ENCODE assay signal across 1 cellular context in the genomic region with DNA sequence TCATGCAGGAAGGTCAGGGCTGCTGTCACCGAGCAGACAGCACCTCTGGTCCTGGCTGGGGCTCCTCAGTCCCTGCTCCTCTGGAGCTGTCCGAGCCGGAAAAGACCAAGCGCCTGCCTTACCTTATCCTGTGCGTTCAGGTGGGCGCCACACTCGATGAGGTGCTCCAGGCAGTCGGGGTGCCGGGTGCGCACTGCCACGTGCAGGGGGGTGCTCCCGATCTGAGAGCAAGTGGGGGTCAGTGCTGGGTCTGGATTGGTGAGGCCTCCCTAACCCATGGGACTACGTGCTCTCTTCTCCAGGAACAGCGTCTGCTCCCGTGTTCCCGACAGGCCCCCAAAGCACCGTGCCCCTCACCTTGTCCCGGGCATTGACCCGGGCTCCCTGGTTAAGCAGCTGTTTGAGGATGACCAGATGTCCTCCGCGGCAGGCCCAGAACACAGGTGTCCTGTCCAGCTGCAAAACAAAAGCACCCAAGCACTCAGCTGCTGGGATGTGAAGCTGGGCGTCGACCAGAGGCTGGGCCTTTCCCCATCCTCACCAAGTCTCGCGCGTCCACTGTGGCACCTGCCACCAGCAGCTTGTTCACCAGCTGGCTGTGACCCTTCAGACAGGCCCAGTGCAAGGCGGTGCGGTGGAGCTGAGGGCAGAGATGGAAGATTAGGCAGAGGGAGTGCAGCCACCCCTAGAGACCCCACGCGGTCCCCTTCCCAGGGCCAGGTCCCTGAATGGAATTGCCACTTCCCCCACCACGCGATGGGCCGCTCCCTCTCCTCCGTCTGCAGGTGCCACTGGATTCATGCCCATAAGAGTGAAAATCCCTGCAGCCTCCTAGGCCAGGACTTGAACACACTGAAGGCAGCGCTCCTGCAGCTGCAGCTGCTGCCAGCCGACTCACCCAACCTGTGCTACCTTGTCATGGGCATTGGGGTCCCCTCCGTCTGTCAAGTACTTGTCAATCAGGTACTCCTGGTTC.
TF ChIP-seq lines count a peak whose summit lies in the region.

No MANE protein-coding gene starts in this region.

TF ChIP-seq in HepG2, 621 proteins besides CTCF, POLR2A, EP300 and RAD21 (continued from another document and continues in another):
- TF ChIP-seq, protein P1, sequence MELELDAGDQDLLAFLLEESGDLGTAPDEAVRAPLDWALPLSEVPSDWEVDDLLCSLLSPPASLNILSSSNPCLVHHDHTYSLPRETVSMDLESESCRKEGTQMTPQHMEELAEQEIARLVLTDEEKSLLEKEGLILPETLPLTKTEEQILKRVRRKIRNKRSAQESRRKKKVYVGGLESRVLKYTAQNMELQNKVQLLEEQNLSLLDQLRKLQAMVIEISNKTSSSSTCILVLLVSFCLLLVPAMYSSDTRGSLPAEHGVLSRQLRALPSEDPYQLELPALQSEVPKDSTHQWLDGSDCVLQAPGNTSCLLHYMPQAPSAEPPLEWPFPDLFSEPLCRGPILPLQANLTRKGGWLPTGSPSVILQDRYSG (CRISPR knock-in tag; IDR thresholded peaks at IDR 0.05) = no peak
- TF ChIP-seq FOXC1 (CRISPR knock-in tag; IDR thresholded peaks at IDR 0.05; ENCODE audit: borderline replicate concordance) (no peak), TBP (CRISPR knock-in tag; IDR thresholded peaks at IDR 0.05) (no peak), ZNF546 (CRISPR knock-in tag; conservative IDR thresholded peaks at IDR 0.05) (no peak), ZBTB7B (CRISPR knock-in tag; IDR thresholded peaks at IDR 0.05) (no peak), ZMYM4 (CRISPR knock-in tag; IDR thresholded peaks at IDR 0.05) (no peak), GATAD1 (CRISPR knock-in tag; IDR thresholded peaks at IDR 0.05) (no peak), RXRB (CRISPR knock-in tag; IDR thresholded peaks at IDR 0.05; ENCODE audit: borderline replicate concordance) (no peak), HCFC1 (IDR thresholded peaks at IDR 0.05; ENCODE audit: low read depth, low read length) (no peak), AGO2 (optimal IDR thresholded peaks at IDR 0.05; ENCODE audit: low read depth, low read length) (peak; percentile 82), ZFP90 (CRISPR knock-in tag; IDR thresholded peaks at IDR 0.05; ENCODE audit: borderline replicate concordance) (no peak), FUBP1 (CRISPR knock-in tag; IDR thresholded peaks at IDR 0.05; ENCODE audit: borderline replicate concordance) (no peak), ZHX2 (IDR thresholded peaks at IDR 0.05; ENCODE audit: low read depth) (no peak), ZHX2 (CRISPR knock-in tag; IDR thresholded peaks at IDR 0.05; ENCODE audit: borderline replicate concordance) (no peak), SAP130 (CRISPR knock-in tag; IDR thresholded peaks at IDR 0.05; ENCODE audit: low read depth) (no peak), PRMT3 (CRISPR knock-in tag; IDR thresholded peaks at IDR 0.05; ENCODE audit: borderline replicate concordance, low read depth) (no peak), RERE (CRISPR knock-in tag; IDR thresholded peaks at IDR 0.05; ENCODE audit: low read depth) (no peak), RBM39 (IDR thresholded peaks at IDR 0.05; ENCODE audit: low read depth, low read length, poor library complexity, severe bottlenecking) (peak; percentile 55), ZNF383 (CRISPR knock-in tag; IDR thresholded peaks at IDR 0.05; ENCODE audit: borderline replicate concordance) (no peak), YEATS4 (CRISPR knock-in tag; IDR thresholded peaks at IDR 0.05; ENCODE audit: borderline replicate concordance) (no peak), PAF1 (CRISPR knock-in tag; IDR thresholded peaks at IDR 0.05) (peak; percentile 56; the same call in 1 of the 2 replicates), POLR2AphosphoS5 (IDR thresholded peaks at IDR 0.05; ENCODE audit: low read depth, low read length) (0 out of 2 replicates have a peak, but pooled peaks have one; percentile 21), ZNF660 (CRISPR knock-in tag; IDR thresholded peaks at IDR 0.05; ENCODE audit: borderline replicate concordance, low read depth) (no peak), TRAFD1 (CRISPR knock-in tag; IDR thresholded peaks at IDR 0.05; ENCODE audit: borderline replicate concordance) (no peak), MAX (IDR thresholded peaks at IDR 0.05) (peak; percentile 15; the same call in 1 of the 2 replicates), ZNF790 (CRISPR knock-in tag; IDR thresholded peaks at IDR 0.05; ENCODE audit: borderline replicate concordance) (no peak)
- TF ChIP-seq, protein P2, sequence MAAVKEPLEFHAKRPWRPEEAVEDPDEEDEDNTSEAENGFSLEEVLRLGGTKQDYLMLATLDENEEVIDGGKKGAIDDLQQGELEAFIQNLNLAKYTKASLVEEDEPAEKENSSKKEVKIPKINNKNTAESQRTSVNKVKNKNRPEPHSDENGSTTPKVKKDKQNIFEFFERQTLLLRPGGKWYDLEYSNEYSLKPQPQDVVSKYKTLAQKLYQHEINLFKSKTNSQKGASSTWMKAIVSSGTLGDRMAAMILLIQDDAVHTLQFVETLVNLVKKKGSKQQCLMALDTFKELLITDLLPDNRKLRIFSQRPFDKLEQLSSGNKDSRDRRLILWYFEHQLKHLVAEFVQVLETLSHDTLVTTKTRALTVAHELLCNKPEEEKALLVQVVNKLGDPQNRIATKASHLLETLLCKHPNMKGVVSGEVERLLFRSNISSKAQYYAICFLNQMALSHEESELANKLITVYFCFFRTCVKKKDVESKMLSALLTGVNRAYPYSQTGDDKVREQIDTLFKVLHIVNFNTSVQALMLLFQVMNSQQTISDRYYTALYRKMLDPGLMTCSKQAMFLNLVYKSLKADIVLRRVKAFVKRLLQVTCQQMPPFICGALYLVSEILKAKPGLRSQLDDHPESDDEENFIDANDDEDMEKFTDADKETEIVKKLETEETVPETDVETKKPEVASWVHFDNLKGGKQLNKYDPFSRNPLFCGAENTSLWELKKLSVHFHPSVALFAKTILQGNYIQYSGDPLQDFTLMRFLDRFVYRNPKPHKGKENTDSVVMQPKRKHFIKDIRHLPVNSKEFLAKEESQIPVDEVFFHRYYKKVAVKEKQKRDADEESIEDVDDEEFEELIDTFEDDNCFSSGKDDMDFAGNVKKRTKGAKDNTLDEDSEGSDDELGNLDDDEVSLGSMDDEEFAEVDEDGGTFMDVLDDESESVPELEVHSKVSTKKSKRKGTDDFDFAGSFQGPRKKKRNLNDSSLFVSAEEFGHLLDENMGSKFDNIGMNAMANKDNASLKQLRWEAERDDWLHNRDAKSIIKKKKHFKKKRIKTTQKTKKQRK (IDR thresholded peaks at IDR 0.05; ENCODE audit: low read length) = no peak
- TF ChIP-seq, protein P3, sequence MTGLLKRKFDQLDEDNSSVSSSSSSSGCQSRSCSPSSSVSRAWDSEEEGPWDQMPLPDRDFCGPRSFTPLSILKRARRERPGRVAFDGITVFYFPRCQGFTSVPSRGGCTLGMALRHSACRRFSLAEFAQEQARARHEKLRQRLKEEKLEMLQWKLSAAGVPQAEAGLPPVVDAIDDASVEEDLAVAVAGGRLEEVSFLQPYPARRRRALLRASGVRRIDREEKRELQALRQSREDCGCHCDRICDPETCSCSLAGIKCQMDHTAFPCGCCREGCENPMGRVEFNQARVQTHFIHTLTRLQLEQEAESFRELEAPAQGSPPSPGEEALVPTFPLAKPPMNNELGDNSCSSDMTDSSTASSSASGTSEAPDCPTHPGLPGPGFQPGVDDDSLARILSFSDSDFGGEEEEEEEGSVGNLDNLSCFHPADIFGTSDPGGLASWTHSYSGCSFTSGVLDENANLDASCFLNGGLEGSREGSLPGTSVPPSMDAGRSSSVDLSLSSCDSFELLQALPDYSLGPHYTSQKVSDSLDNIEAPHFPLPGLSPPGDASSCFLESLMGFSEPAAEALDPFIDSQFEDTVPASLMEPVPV (CRISPR knock-in tag; IDR thresholded peaks at IDR 0.05) = no peak
